Comparison of ENCODE assay signal across 8 cellular contexts in the genomic region with DNA sequence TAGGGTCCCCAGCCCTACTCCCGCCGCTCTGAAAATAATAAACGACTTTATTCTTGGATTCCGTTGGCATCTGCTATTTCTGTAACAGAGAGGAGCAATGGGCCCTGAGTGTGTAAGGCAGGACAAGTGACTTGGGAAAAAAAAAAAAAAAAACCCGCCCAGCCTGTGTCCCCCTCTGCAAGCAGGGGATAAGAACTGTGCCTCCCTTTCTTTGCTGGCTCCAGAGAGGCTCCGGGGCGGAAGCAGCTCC. TPM values are rescaled to one million over a fixed set of nuclear protein-coding genes. Genes with fewer than 3 reads are reported as not detected.
DNase-seq lines count a peak whose midpoint lies in the region; ATAC-seq and TF ChIP-seq lines count a peak whose summit lies in the region.

No MANE protein-coding gene starts in this region.

- no peaks in the 10 kb centered on the region for H3K9me3 ChIP-seq in CD8-positive, alpha-beta T cell (ENCODE audit: low read length)
- no peaks in the 10 kb centered on the region for H3K9me3 ChIP-seq in esophagus (ENCODE audit: control insufficient read depth in 2 of 2, insufficient read depth in 1 of 2, low read depth in 1 of 2, low read length in 1 of 2)
- no peaks in the 10 kb centered on the region for H3K9me3 ChIP-seq in ovary

- POLR2A ChIA-PET in CD8-positive, alpha-beta T cell (lab: Charles Lee), result interaction anchor here (0.7 to 2.0 kb wide), 5 partner anchors 11 to 53 kb away, joined by 3 to 11 read pairs (median 4); a partner anchor contains a TSS
- POLR2A ChIA-PET in RWPE1 (lab: Yijun Ruan, JAX; ENCODE audit: low non-redundant PET), result interaction anchor here (0.5 kb wide), 1 partner anchor 95 kb away, joined by 3 read pairs; no protein-coding TSS in a partner anchor

- CTCF ChIA-PET in CD8-positive, alpha-beta T cell (lab: Charles Lee), result interaction anchor here (1.4 to 20.9 kb wide), 3 partner anchors 22 to 75 kb away, joined by 3 to 263 read pairs (median 8); a partner anchor contains a TSS
- CTCF ChIA-PET in RWPE1 (lab: Yijun Ruan, JAX), result interaction anchor here (0.6 kb wide), 1 partner anchor 1550 kb away, joined by 3 read pairs; no protein-coding TSS in a partner anchor

- H3K9me3 Mint-ChIP-seq in CD8-positive, alpha-beta T cell, result no peaks in the 10 kb centered on the region

- ATAC-seq in CD8-positive, alpha-beta T cell, result no peak
- ATAC-seq in HG03442 (IDR thresholded peaks at IDR 0.05; ENCODE audit: unreplicated experiment), result no peak
- ATAC-seq in HG03432 (IDR thresholded peaks at IDR 0.05; ENCODE audit: unreplicated experiment), result no peak

- H3K4me1 Mint-ChIP-seq in CD8-positive, alpha-beta T cell (ENCODE audit: low read depth), result peaks cover 49% of the 10 kb centered on the region

- H3K27ac ChIP-seq in CD8-positive, alpha-beta T cell (ENCODE audit: low read depth, low read length), result peak overlapping the region; percentile 86
- H3K27ac ChIP-seq in RWPE1 (peak overlapping the region; percentile 98), esophagus (ENCODE audit: low read depth in 2 of 2, low read length in 1 of 2) (peak overlapping the region; percentile 93 to 95), ovary (peak overlapping the region; percentile 91 to 93)

- H3K4me3 Mint-ChIP-seq in CD8-positive, alpha-beta T cell, result peak overlapping the region; percentile 91

- H3K4me1 ChIP-seq in CD8-positive, alpha-beta T cell (ENCODE audit: insufficient read depth, low read length), result peaks cover 50% of the 10 kb centered on the region
- H3K4me1 ChIP-seq in esophagus (ENCODE audit: control insufficient read depth in 2 of 2, insufficient read depth in 2 of 2, low read length in 1 of 2), result peaks cover 9 to 39% of the 10 kb centered on the region in 2 donors
- H3K4me1 ChIP-seq in ovary (ENCODE audit: insufficient read depth), result peaks cover 30% of the 10 kb centered on the region

- TF ChIP-seq CTCF in CD8-positive, alpha-beta T cell (IDR thresholded peaks at IDR 0.05), result no peak
- no peak for TF ChIP-seq CTCF in RWPE1 (conservative IDR thresholded peaks at IDR 0.05; ENCODE audit: low read depth)
- no peak for TF ChIP-seq CTCF in ovary (IDR thresholded peaks at IDR 0.05)

- WGBS in esophagus, 2 donors, result 19 to 23% methylated on average over 7 of the region's 7 CpGs
- WGBS in ovary, 3 donors, result 11 to 18% (median 16%) methylated on average over 7 of the region's 7 CpGs

- no peaks in the 10 kb centered on the region for H3K36me3 ChIP-seq in CD8-positive, alpha-beta T cell (ENCODE audit: insufficient read depth, low read length)
- H3K36me3 ChIP-seq in esophagus (ENCODE audit: control insufficient read depth in 2 of 2, insufficient read depth in 2 of 2, low read length in 1 of 2) (no peaks in the 10 kb centered on the region), ovary (no peaks in the 10 kb centered on the region)

- intact Hi-C loops in CD8-positive, alpha-beta T cell (cut with DNase I, micrococcal nuclease), result loop anchor here (1.0 to 2.0 kb wide), 5 partner anchors 11 to 88 kb away; a partner anchor contains a TSS
- intact Hi-C loops in ovary (cut with DNase I), result no loop called here

- no peaks in the 10 kb centered on the region for H3K27me3 ChIP-seq in CD8-positive, alpha-beta T cell (ENCODE audit: insufficient read depth, low read length)
- no peaks in the 10 kb centered on the region for H3K27me3 ChIP-seq in esophagus (ENCODE audit: control insufficient read depth in 1 of 2, insufficient read depth in 2 of 2, low read length in 2 of 2)
- H3K27me3 ChIP-seq in ovary, result no peaks in the 10 kb centered on the region

- TF ChIP-seq POLR2A in ovary (IDR thresholded peaks at IDR 0.05), result no peak

- H3K27ac Mint-ChIP-seq in CD8-positive, alpha-beta T cell, result peak overlapping the region; percentile 95

- peaks cover 2% of the 10 kb centered on the region for H3K36me3 Mint-ChIP-seq in CD8-positive, alpha-beta T cell

- TF ChIP-seq EP300 in ovary (IDR thresholded peaks at IDR 0.05), result no peak

- H3K4me3 ChIP-seq in CD8-positive, alpha-beta T cell (ENCODE audit: low read depth, low read length), result peak overlapping the region; percentile 86
- H3K4me3 ChIP-seq in esophagus (ENCODE audit: low read depth in 1 of 2, low read length in 2 of 2) (peak overlapping the region; percentile 58 to 89), ovary (peak overlapping the region; percentile 52)

- DNase-seq in CD8-positive, alpha-beta T cell, result no peak
- DNase-seq in RWPE1 (ENCODE audit: low spot score) (no peak), ovary (no peak), NCI-H82 treated with DMSO at 0.1 percent for 48 hours (lab: John Stamatoyannopoulos, UW; ENCODE audit: unreplicated experiment) (no peak), EL (no peak)

- no peaks in the 10 kb centered on the region for H3K27me3 Mint-ChIP-seq in CD8-positive, alpha-beta T cell (ENCODE audit: low read depth)

RNA-seq across cellular contexts. Expression of a gene that starts 0.5 kb away (rescaled TPM):
- total RNA-seq in CD8-positive, alpha-beta T cell, result 10 to 100 TPM; 33.2 to 36.3 TPM
- polyA plus RNA-seq in esophagus, result 10 to 100 TPM; 31.2 to 53.7 TPM
- total RNA-seq in ovary, result 10 to 100 TPM; 25.0 to 62.2 (median 43.1) TPM
- polyA plus RNA-seq in ovary, result 10 to 100 TPM; 28.8 to 69.1 TPM

RNA-seq across cellular contexts. Expression of a gene that starts 3.8 kb away (rescaled TPM):
- 10 to 100 TPM; 20.1 to 23.6 TPM for total RNA-seq in CD8-positive, alpha-beta T cell
- polyA plus RNA-seq in esophagus (10 to 100 TPM; 49.5 to 55.1 TPM), ovary (10 to 100 TPM in 1 of 2 donors, 1 to 10 TPM in 1; 4.8 to 32.3 TPM)
- 10 to 100 TPM; 31.8 to 52.7 (median 42.2) TPM for total RNA-seq in ovary

RNA-seq across cellular contexts. Expression of a gene that starts 3.9 kb away (rescaled TPM):
- 10 to 100 TPM; 12.3 to 14.3 TPM for total RNA-seq in CD8-positive, alpha-beta T cell
- polyA plus RNA-seq in esophagus (10 to 100 TPM; 44.9 to 61.1 TPM), ovary (10 to 100 TPM; 16.6 to 37.4 TPM)
- total RNA-seq in ovary, result 10 to 100 TPM; 23.4 to 41.4 (median 32.6) TPM

RNA-seq across cellular contexts. Expression of a gene that starts 4.5 kb away (rescaled TPM):
- 10 to 100 TPM; 33.6 to 40.0 TPM for total RNA-seq in CD8-positive, alpha-beta T cell
- polyA plus RNA-seq in esophagus (10 to 100 TPM; 34.6 to 48.1 TPM), ovary (100 to 1,000 TPM in 1 of 2 donors, 10 to 100 TPM in 1; 81.9 to 124 TPM)
- total RNA-seq in ovary, result 100 to 1,000 TPM in 5 of 7 donors, 10 to 100 TPM in 2; 27.4 to 164 (median 125) TPM

RNA-seq across cellular contexts. Expression of a gene that starts 11.0 kb away (rescaled TPM):
- total RNA-seq in CD8-positive, alpha-beta T cell, result 10 to 100 TPM; 19.4 TPM
- polyA plus RNA-seq in esophagus (100 to 1,000 TPM; 119 to 202 TPM), ovary (100 to 1,000 TPM in 1 of 2 donors, 10 to 100 TPM in 1; 25.1 to 132 TPM)
- total RNA-seq in ovary, result 10 to 100 TPM; 41.4 to 88.0 (median 49.5) TPM

Comparison
In these comparisons a context has a peak if more than half of its experiments do, and no peak if none do; other contexts are left out.
1. intact Hi-C loops: an anchor here in CD8-positive, alpha-beta T cell (1.0 to 2.0 kb wide); none called in ovary.